27 cellular contexts compared by ENCODE assay signal in genomic region chr2:240240017-240240416, GRCh38.
A peak's percentile ranks its signal among the peaks of the same experiment; 100 is the strongest.
DNase-seq lines count a peak whose midpoint lies in the region; ATAC-seq and TF ChIP-seq lines count a peak whose summit lies in the region.
"Had no signal": no experiment of that assay in that cellular context is flagged by ENCODE, and none has a peak within 500 bp of the region (broad histone marks: within the 10 kb centered on the region; RNA-seq: fewer than 3 reads in every experiment).

No MANE protein-coding gene starts in this region.

- WGBS in lung, 2 donors = 92 to 95% methylated on average over 1 of the region's 1 CpG
- 40 to 68% (median 55%) methylated on average over 1 of the region's 1 CpG for WGBS in psoas muscle, 3 donors
- WGBS in prostate gland = 93% methylated on average over 1 of the region's 1 CpG

- ATAC-seq in lung (ENCODE audit: insufficient read depth, low FRiP score) = no peak
- no peak for ATAC-seq in psoas muscle
- no peak for ATAC-seq in HG03432 (IDR thresholded peaks at IDR 0.05; ENCODE audit: unreplicated experiment)
- ATAC-seq: GM12878, HCT116 had no signal

- H3K4me1 ChIP-seq in BLaER1 = peaks cover 47% of the 10 kb centered on the region
- H3K4me1 ChIP-seq in SJCRH30 = peaks cover 47% of the 10 kb centered on the region
- peaks cover 3 to 10% of the 10 kb centered on the region in 2 donors for H3K4me1 ChIP-seq in lung (ENCODE audit: control insufficient read depth in 2 of 2, insufficient read depth in 2 of 2, low read length in 2 of 2)
- H3K4me1 ChIP-seq in psoas muscle = peaks cover 28% of the 10 kb centered on the region
- H3K4me1 ChIP-seq in prostate gland (replicated peaks) = no peaks in the 10 kb centered on the region

- DNase-seq in SJCRH30 (peak; percentile 61 to 83), lung (ENCODE audit: low spot score) (peak; percentile 14), psoas muscle (no peak), DMS53 treated with DMSO at 0.1 percent for 48 hours (lab: John Stamatoyannopoulos, UW; ENCODE audit: unreplicated experiment) (no peak), prostate gland (ENCODE audit: low spot score) (no peak)
- DNase-seq: C1 segment of cervical spinal cord; CD4-positive, alpha-beta memory T cell; COR-L47; DMS79; EL; GDM1; Karpas-422; NCI-H1092; NCI-H1417 treated with DMSO at 0.1 percent for 48 hours; NCI-H1694 treated with DMSO at 0.1 percent for 48 hours; NCI-H2081 treated with DMSO at 0.1 percent for 48 hours; NCI-H2171; NCI-H226; NCI-H510A; NCI-H69; SHP77 treated with DMSO at 0.1 percent for 48 hours had no signal

- TF ChIP-seq CTCF in lung (IDR thresholded peaks at IDR 0.05; ENCODE audit: control extremely low read depth, extremely low read depth) (no peak), psoas muscle (IDR thresholded peaks at IDR 0.05) (no peak), prostate gland (IDR thresholded peaks at IDR 0.05) (no peak)

- peak overlapping the region; percentile 17; the same call in 1 of the 2 replicates for H3K4me2 ChIP-seq in BLaER1

- H3K36me3 ChIP-seq in BLaER1 (no peaks in the 10 kb centered on the region), SJCRH30 (no peaks in the 10 kb centered on the region), lung (ENCODE audit: control insufficient read depth in 2 of 2, insufficient read depth in 2 of 2, low read length in 2 of 2) (no peaks in the 10 kb centered on the region), psoas muscle (ENCODE audit: insufficient read depth in 1 of 2, low read depth in 1 of 2) (no peaks in the 10 kb centered on the region), prostate gland (no peaks in the 10 kb centered on the region)

- no peak for TF ChIP-seq POLR2A in prostate gland (IDR thresholded peaks at IDR 0.05)

- H3K4me3 ChIP-seq in BLaER1 (no peak overlapping the region), SJCRH30 (no peak overlapping the region), lung (no peak overlapping the region), psoas muscle (no peak overlapping the region), prostate gland (no peak overlapping the region)
- H3K4me3 ChIP-seq: GM12878, SK-N-MC had no signal

- H3K9me3 ChIP-seq in BLaER1 (no peaks in the 10 kb centered on the region), SJCRH30 (replicated peaks) (no peaks in the 10 kb centered on the region), lung (ENCODE audit: control insufficient read depth in 2 of 2, insufficient read depth in 1 of 2, low read length in 1 of 2) (no peaks in the 10 kb centered on the region), psoas muscle (no peaks in the 10 kb centered on the region), prostate gland (no peaks in the 10 kb centered on the region)

- H3K27ac ChIP-seq in BLaER1 = no peak overlapping the region
- peak overlapping the region; percentile 20 for H3K27ac ChIP-seq in SJCRH30
- no peak overlapping the region for H3K27ac ChIP-seq in lung (ENCODE audit: low read depth in 1 of 2, low read length in 1 of 2)
- H3K27ac ChIP-seq in psoas muscle = peak overlapping the region; percentile 23
- no peak overlapping the region for H3K27ac ChIP-seq in prostate gland
- H3K27ac ChIP-seq: RWPE1, SK-N-MC had no signal

- H3K9ac ChIP-seq in BLaER1 = no peak overlapping the region

- intact Hi-C loops in psoas muscle (cut with DNase I) (no loop called here), prostate gland (cut with DNase I) (no loop called here)

- H4K20me1 ChIP-seq in BLaER1 = no peaks in the 10 kb centered on the region

- no peaks in the 10 kb centered on the region for H3K27me3 ChIP-seq in BLaER1
- no peaks in the 10 kb centered on the region for H3K27me3 ChIP-seq in SJCRH30
- no peaks in the 10 kb centered on the region for H3K27me3 ChIP-seq in lung (ENCODE audit: control insufficient read depth, insufficient read depth)
- no peaks in the 10 kb centered on the region for H3K27me3 ChIP-seq in psoas muscle (ENCODE audit: insufficient read depth in 3 of 3, low read length in 2 of 3)
- no peaks in the 10 kb centered on the region for H3K27me3 ChIP-seq in prostate gland (replicated peaks; ENCODE audit: insufficient read depth)

Comparison
In these comparisons a context has a peak if more than half of its experiments do, and no peak if none do; other contexts are left out.
1. H3K27ac ChIP-seq: peak in SJCRH30 (single experiment) and psoas muscle (single experiment); none in BLaER1 (single experiment), lung (0 of 2) and prostate gland (0 of 2).
2. DNase-seq: peak in SJCRH30 (2 of 2) and lung (single experiment); none in psoas muscle (0 of 2), DMS53 treated with DMSO at 0.1 percent for 48 hours (single experiment) and prostate gland (single experiment).